In genomic region chr1:157138220-157139124, GRCh38 we compare ENCODE assay signal across 8 cellular contexts. TPM values are rescaled to one million over a fixed set of nuclear protein-coding genes. Genes with fewer than 3 reads are reported as not detected.
DNase-seq lines count a peak whose midpoint lies in the region; ATAC-seq and TF ChIP-seq lines count a peak whose summit lies in the region.

Gene ETV3, minus strand, starts transcription at chr1:157138395. Its CDS starts 2,043 bp downstream, at chr1:157136352.

- under 1% methylated on average over 84 of the region's 87 CpGs for WGBS in prostate gland

- H3K4me1 ChIP-seq in left ventricle myocardium inferior = peaks cover 44% of the 10 kb centered on the region
- H3K4me1 ChIP-seq in prostate gland (replicated peaks) = peaks cover 6% of the 10 kb centered on the region

- H3K27ac ChIP-seq in left ventricle myocardium inferior (replicated peaks) = peak within 1 kb of the TSS; percentile 96
- peak within 1 kb of the TSS; percentile 96 to 97 for H3K27ac ChIP-seq in prostate gland

- H3K27me3 ChIP-seq in left ventricle myocardium inferior (ENCODE audit: low read depth) (no peaks in the 10 kb centered on the region), prostate gland (replicated peaks; ENCODE audit: insufficient read depth) (no peaks in the 10 kb centered on the region)

- H3K9me3 ChIP-seq in left ventricle myocardium inferior (replicated peaks) = no peaks in the 10 kb centered on the region
- H3K9me3 ChIP-seq in prostate gland = no peaks in the 10 kb centered on the region

- DNase-seq in NCI-H1417 treated with DMSO at 0.1 percent for 48 hours (lab: John Stamatoyannopoulos, UW) (peak; percentile 73), amniotic epithelial cell (ENCODE audit: low read depth) (peak; percentile 93), left ventricle myocardium inferior (peak; percentile 90), prostate gland (ENCODE audit: low spot score) (peak; percentile 92), ureter (ENCODE audit: low spot score) (peak; percentile 94)

- peak; percentile 88 for ATAC-seq in HG02759 (IDR thresholded peaks at IDR 0.05; ENCODE audit: unreplicated experiment)

- TF ChIP-seq POLR2A in prostate gland (IDR thresholded peaks at IDR 0.05) = peak; percentile 95

- H3K36me3 ChIP-seq in left ventricle myocardium inferior (peaks cover 25% of the 10 kb centered on the region), prostate gland (peaks cover 0 to 10% of the 10 kb centered on the region in 2 donors)

- H3K4me3 ChIP-seq in GM12875 (ENCODE audit: low read depth, low read length) (peak within 1 kb of the TSS; percentile 96), left ventricle myocardium inferior (peak within 1 kb of the TSS; percentile 82), prostate gland (peak within 1 kb of the TSS; percentile 93 to 96)

- TF ChIP-seq CTCF in GM12875 (IDR thresholded peaks at IDR 0.05; ENCODE audit: borderline replicate concordance, insufficient read depth, low read depth, low read length) = no peak
- no peak for TF ChIP-seq CTCF in left ventricle myocardium inferior (IDR thresholded peaks at IDR 0.05; ENCODE audit: borderline replicate concordance)
- TF ChIP-seq CTCF in prostate gland (IDR thresholded peaks at IDR 0.05) = peak in 2 of 4 experiments; percentile 14 to 17

- intact Hi-C loops in T-helper 1 cell treated with Interleukin-12 subunit alpha and Interleukin-12 subunit beta and Interleukin-4 antibody, amounts not matched to agents 30 ng/mL and 1 ng/mL, for 36 hours (cut with micrococcal nuclease) = loop anchor here (1.0 to 10.0 kb wide), 7 partner anchors 48 to 1936 kb away; partner anchors contain the start of genes AIM2, MEF2D, PRCC and SH2D2A
- intact Hi-C loops in left ventricle myocardium inferior (cut with micrococcal nuclease) = no loop called here
- intact Hi-C loops in prostate gland (cut with DNase I) = loop anchor here (2.0 kb wide), 1 partner anchor 94 kb away; the partner anchor contains the start of gene ARHGEF11

RNA-seq across cellular contexts. Expression of gene ETV3, which starts in this region (rescaled TPM):
- 45.7 and 49.4 TPM in 2 replicates for total RNA-seq in T-helper 1 cell treated with Interleukin-12 subunit alpha and Interleukin-12 subunit beta and Interleukin-4 antibody, amounts not matched to agents 30 ng/mL and 1 ng/mL, for 36 hours
- 14.6 TPM for total RNA-seq in left ventricle myocardium inferior
- total RNA-seq in prostate gland = 10 to 100 TPM; 23.4 to 33.3 TPM
- total RNA-seq in ureter = 52.4 TPM

Comparison
In these comparisons a context has a peak if more than half of its experiments do, and no peak if none do; other contexts are left out.
1. Peak in every context shown above with its lines: DNase-seq, ATAC-seq, H3K4me3 ChIP-seq and H3K27ac ChIP-seq.